In the genomic region with DNA sequence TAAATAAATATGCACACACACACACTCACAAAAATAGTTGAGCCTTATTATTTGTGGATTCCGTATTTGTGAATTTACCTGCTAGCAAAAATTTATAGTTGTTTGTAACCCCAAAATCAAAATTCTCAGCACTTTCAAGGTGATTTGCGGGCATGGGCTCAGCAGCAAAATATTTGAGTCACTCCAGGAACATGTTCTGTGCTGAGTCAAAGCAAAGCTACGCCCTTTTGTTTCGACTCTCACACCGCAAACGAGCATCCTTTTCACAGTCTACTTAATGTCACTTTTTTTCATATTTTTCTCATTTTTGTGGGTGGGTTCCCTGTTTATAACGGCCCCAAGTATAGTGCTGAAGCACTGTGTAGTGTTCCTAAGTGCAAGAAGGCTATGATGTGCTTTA, we compare ENCODE assay signal across 17 cellular contexts.
DNase-seq lines count a peak whose midpoint lies in the region; ATAC-seq and TF ChIP-seq lines count a peak whose summit lies in the region.
"Had no signal": no experiment of that assay in that cellular context is flagged by ENCODE, and none has a peak within 500 bp of the region (broad histone marks: within the 10 kb centered on the region; RNA-seq: fewer than 3 reads in every experiment).

No MANE protein-coding gene starts in this region.

- CTCF ChIA-PET in PC-3 (lab: Charles Lee), result no interaction called here

- no peaks in the 10 kb centered on the region for H3K4me1 Mint-ChIP-seq in HFFc6 (ENCODE audit: low read depth)

- H3K9me3 Mint-ChIP-seq in HFFc6, result peaks cover 8% of the 10 kb centered on the region
- peaks cover 15 to 19% of the 10 kb centered on the region in 2 donors for H3K9me3 Mint-ChIP-seq in activated naive CD4-positive, alpha-beta T cell treated with anti-CD3 and anti-CD28 coated beads, Interleukin-2, amount 50 U/mL, for 72 hours

- no peak overlapping the region for H3K27ac Mint-ChIP-seq in HFFc6
- H3K27ac Mint-ChIP-seq in activated naive CD4-positive, alpha-beta T cell treated with anti-CD3 and anti-CD28 coated beads, Interleukin-2, amount 50 U/mL, for 72 hours, result no peak overlapping the region

- no peaks in the 10 kb centered on the region for H3K79me2 ChIP-seq in PC-3 (ENCODE audit: low read length)

- H3K36me3 ChIP-seq in PC-3 (ENCODE audit: low read depth, low read length), result no peaks in the 10 kb centered on the region
- H3K36me3 ChIP-seq: BLaER1 treated with 17β-estradiol and CSF1 and Interleukin-3, amounts not matched to agents 10 nM and 100 nM; SJCRH30 had no signal

- peak overlapping the region; percentile 58; the same call in 1 of the 2 replicates for H2AFZ ChIP-seq in PC-3 (ENCODE audit: low read length)

- H3K27me3 ChIP-seq in PC-3 (ENCODE audit: low read length), result no peaks in the 10 kb centered on the region
- H3K27me3 ChIP-seq: BLaER1 treated with 17β-estradiol and CSF1 and Interleukin-3, amounts not matched to agents 10 nM and 100 nM; SJCRH30 had no signal

- H3K27me3 Mint-ChIP-seq in HFFc6 (ENCODE audit: insufficient read depth), result no peaks in the 10 kb centered on the region

- no peak overlapping the region for H3K9ac ChIP-seq in PC-3 (ENCODE audit: low read length)
- H3K9ac ChIP-seq: BLaER1 treated with 17β-estradiol and CSF1 and Interleukin-3, amounts not matched to agents 10 nM and 100 nM had no signal

- no TSS peak for BruUV-seq in PC-3 (replicated peaks; lab: Mats Ljungman, UMichigan)

- intact Hi-C loops in PC-3 (cut with micrococcal nuclease), result loop anchor here (10.0 kb wide), 1 partner anchor 490 kb away; no protein-coding TSS in a partner anchor

- peak overlapping the region; percentile 50 for H3K4me3 ChIP-seq in PC-3 (ENCODE audit: low read length)
- H3K4me3 ChIP-seq in epithelial cell of esophagus (ENCODE audit: low read length), result no peak overlapping the region
- H3K4me3 ChIP-seq: BLaER1 treated with 17β-estradiol and CSF1 and Interleukin-3, amounts not matched to agents 10 nM and 100 nM; SJCRH30 had no signal

- no peak overlapping the region for H3K27ac ChIP-seq in PC-3 (ENCODE audit: low read length)
- H3K27ac ChIP-seq: BLaER1 treated with 17β-estradiol and CSF1 and Interleukin-3, amounts not matched to agents 10 nM and 100 nM; SJCRH30 had no signal

- no peaks in the 10 kb centered on the region for H3F3A ChIP-seq in PC-3 (ENCODE audit: low read length, unreplicated experiment)

- H3K4me3 Mint-ChIP-seq in HFFc6, result peak overlapping the region; percentile 51; the same call in 1 of the 2 replicates
- H3K4me3 Mint-ChIP-seq: H9 had no signal

- peaks cover 26% of the 10 kb centered on the region for H3K4me1 ChIP-seq in PC-3 (ENCODE audit: insufficient read depth, low read length)
- H3K4me1 ChIP-seq: BLaER1 treated with 17β-estradiol and CSF1 and Interleukin-3, amounts not matched to agents 10 nM and 100 nM; SJCRH30 had no signal

- H4K20me1 ChIP-seq in PC-3 (ENCODE audit: low read length), result no peaks in the 10 kb centered on the region
- H4K20me1 ChIP-seq: BLaER1 treated with 17β-estradiol and CSF1 and Interleukin-3, amounts not matched to agents 10 nM and 100 nM had no signal

- POLR2A ChIA-PET in PC-3 (lab: Charles Lee; ENCODE audit: unreplicated experiment), result no interaction called here

- peak overlapping the region; percentile 77 for H3K4me2 ChIP-seq in PC-3 (ENCODE audit: low read length)
- H3K4me2 ChIP-seq: BLaER1 treated with 17β-estradiol and CSF1 and Interleukin-3, amounts not matched to agents 10 nM and 100 nM had no signal

- DNase-seq in HFFc6 (no peak), PC-3 (peak; percentile 67), epithelial cell of esophagus (ENCODE audit: low read depth) (peak; percentile 72), Kasumi-1 (lab: John Stamatoyannopoulos, UW) (no peak), C1 segment of cervical spinal cord (lab: John Stamatoyannopoulos, UW) (no peak)
- DNase-seq in activated naive CD4-positive, alpha-beta T cell treated with anti-CD3 and anti-CD28 coated beads, Interleukin-2, amount 50 U/mL, for 72 hours (ENCODE audit: low spot score in 2 of 2), result no peak
- DNase-seq: EL, H9, IMR-90, NCI-H146, NCI-H2107, NCI-H446, NCI-H82, SJCRH30, SW 1271 had no signal

- peaks cover 5% of the 10 kb centered on the region for H3K36me3 Mint-ChIP-seq in HFFc6 (ENCODE audit: low read depth)
- H3K36me3 Mint-ChIP-seq in activated naive CD4-positive, alpha-beta T cell treated with anti-CD3 and anti-CD28 coated beads, Interleukin-2, amount 50 U/mL, for 72 hours, result peaks cover 6 to 7% of the 10 kb centered on the region in 2 donors

- no peaks in the 10 kb centered on the region for H3K9me3 ChIP-seq in PC-3 (ENCODE audit: low read length)
- H3K9me3 ChIP-seq: SJCRH30 had no signal

- TF ChIP-seq CTCF in HFFc6 (IDR thresholded peaks at IDR 0.05) (no peak), PC-3 (conservative IDR thresholded peaks at IDR 0.05; ENCODE audit: low read depth, low read length) (no peak), epithelial cell of esophagus (IDR thresholded peaks at IDR 0.05; ENCODE audit: insufficient read depth, low read depth, low read length, missing control alignments) (no peak)

- H3K9me2 ChIP-seq in PC-3 (replicated peaks; ENCODE audit: low read length), result no peaks in the 10 kb centered on the region

- peak; percentile 94 for ATAC-seq in PC-3
- no peak for ATAC-seq in activated naive CD4-positive, alpha-beta T cell treated with anti-CD3 and anti-CD28 coated beads, Interleukin-2, amount 50 U/mL, for 72 hours
- no peak for ATAC-seq in HG03442 (IDR thresholded peaks at IDR 0.05; ENCODE audit: unreplicated experiment)

Comparison
In these comparisons a context has a peak if more than half of its experiments do, and no peak if none do; other contexts are left out.
1. DNase-seq: peak in PC-3 (single experiment) and epithelial cell of esophagus (single experiment); none in HFFc6 (single experiment), Kasumi-1 (0 of 2), C1 segment of cervical spinal cord (0 of 14) and activated naive CD4-positive, alpha-beta T cell treated with anti-CD3 and anti-CD28 coated beads, Interleukin-2, amount 50 U/mL, for 72 hours (0 of 2).